ENCODE assay signal across 1 cellular context in genomic region chr6:166365806-166366205, GRCh38.
A peak's percentile ranks its signal among the peaks of the same experiment; 100 is the strongest.
TF ChIP-seq lines count a peak whose summit lies in the region.

No MANE protein-coding gene starts in this region.

TF ChIP-seq in H1, 55 proteins besides CTCF, POLR2A, EP300 and RAD21:
- TF ChIP-seq SP1 (IDR thresholded peaks at IDR 0.05; ENCODE audit: low read depth, low read length) (0 out of 2 replicates have a peak, but pooled peaks have one; percentile 33), ATF3 (IDR thresholded peaks at IDR 0.05; ENCODE audit: insufficient read depth, low read depth, low read length) (no peak)
